8 cellular contexts compared by ENCODE assay signal in genomic region chr1:88683848-88684481, GRCh38. TPM values are rescaled to one million over a fixed set of nuclear protein-coding genes. Genes with fewer than 3 reads are reported as not detected.
DNase-seq lines count a peak whose midpoint lies in the region; ATAC-seq, FAIRE-seq and TF ChIP-seq lines count a peak whose summit lies in the region.

TSS of gene PKN2 (plus strand) at chr1:88684273. CDS start at chr1:88684581, 308 bp downstream.

- no peaks in the 10 kb centered on the region for H3K27me3 Mint-ChIP-seq in activated naive CD8-positive, alpha-beta T cell treated with anti-CD3 and anti-CD28 coated beads, Interleukin-2, amount 50 U/mL, for 24 hours

- DNase-seq in NCI-H1417 treated with DMSO at 0.1 percent for 48 hours (lab: John Stamatoyannopoulos, UW) (peak; percentile 91), SW480 (ENCODE audit: low spot score) (peak; percentile 96), Right ventricle myocardium inferior (ENCODE audit: missing footprints) (peak; percentile 99), pancreas (peak; percentile 98), tibial artery (peak; percentile 97 to 99)
- DNase-seq in activated naive CD8-positive, alpha-beta T cell treated with anti-CD3 and anti-CD28 coated beads, Interleukin-2, amount 50 U/mL, for 24 hours, result peak; percentile 97

- peak; percentile 92 for ATAC-seq in HG02798 (IDR thresholded peaks at IDR 0.05; ENCODE audit: poor library complexity, unreplicated experiment)
- ATAC-seq in activated naive CD8-positive, alpha-beta T cell treated with anti-CD3 and anti-CD28 coated beads, Interleukin-2, amount 50 U/mL, for 24 hours, result peak; percentile 95
- ATAC-seq in Right ventricle myocardium inferior, result peak; percentile 100
- ATAC-seq in pancreas, result peak; percentile 93 to 98 (median 94)

- TF ChIP-seq CTCF in GM12875 (IDR thresholded peaks at IDR 0.05; ENCODE audit: borderline replicate concordance, insufficient read depth, low read depth, low read length) (no peak), pancreas (IDR thresholded peaks at IDR 0.05) (peak in 1 of 4 donors; percentile 8), tibial artery (IDR thresholded peaks at IDR 0.05) (peak; percentile 30 to 35)

- H3K4me3 ChIP-seq in GM12875 (ENCODE audit: low read depth, low read length) (peak within 1 kb of the TSS; percentile 84), pancreas (peak within 1 kb of the TSS; percentile 79 to 96 (median 92)), tibial artery (peak within 1 kb of the TSS; percentile 85 to 97)

- intact Hi-C loops in Right ventricle myocardium inferior (cut with DNase I) (loop anchor here (10.0 kb wide), 1 partner anchor 201 kb away; no protein-coding TSS in a partner anchor), pancreas (cut with DNase I) (no loop called here), tibial artery (cut with DNase I; ENCODE audit: low total_unique reads) (no loop called here)

- H3K4me1 ChIP-seq in pancreas, result peaks cover 0 to 21% (median 19%) of the 10 kb centered on the region in 3 donors
- peaks cover 0 to 32% (median 8%) of the 10 kb centered on the region in 4 donors for H3K4me1 ChIP-seq in tibial artery

- FAIRE-seq in pancreas (lab: Jason Lieb, UNC), result peak; percentile 97

- no peaks in the 10 kb centered on the region for H3K27me3 ChIP-seq in pancreas
- H3K27me3 ChIP-seq in tibial artery, result no peaks in the 10 kb centered on the region

- WGBS in pancreas, 2 donors, result 0% methylated on average over 58 of the region's 58 CpGs

- peak within 1 kb of the TSS; percentile 88 for H3K27ac Mint-ChIP-seq in activated naive CD8-positive, alpha-beta T cell treated with anti-CD3 and anti-CD28 coated beads, Interleukin-2, amount 50 U/mL, for 24 hours

- no peaks in the 10 kb centered on the region for H3K9me3 Mint-ChIP-seq in activated naive CD8-positive, alpha-beta T cell treated with anti-CD3 and anti-CD28 coated beads, Interleukin-2, amount 50 U/mL, for 24 hours

- peaks cover 37% of the 10 kb centered on the region for H3K4me1 Mint-ChIP-seq in activated naive CD8-positive, alpha-beta T cell treated with anti-CD3 and anti-CD28 coated beads, Interleukin-2, amount 50 U/mL, for 24 hours

- peak within 1 kb of the TSS; percentile 89 for H3K4me3 Mint-ChIP-seq in activated naive CD8-positive, alpha-beta T cell treated with anti-CD3 and anti-CD28 coated beads, Interleukin-2, amount 50 U/mL, for 24 hours

- H3K9me3 ChIP-seq in pancreas (no peaks in the 10 kb centered on the region), tibial artery (no peaks in the 10 kb centered on the region)

- H3K36me3 ChIP-seq in pancreas (no peaks in the 10 kb centered on the region), tibial artery (no peaks in the 10 kb centered on the region)

- H3K36me3 Mint-ChIP-seq in activated naive CD8-positive, alpha-beta T cell treated with anti-CD3 and anti-CD28 coated beads, Interleukin-2, amount 50 U/mL, for 24 hours (ENCODE audit: low read depth), result peaks cover 5% of the 10 kb centered on the region

- H3K27ac ChIP-seq in pancreas (peak within 1 kb of the TSS; percentile 86 to 93 (median 92)), tibial artery (peak within 1 kb of the TSS; percentile 91 to 98)

RNA-seq across cellular contexts. Expression of gene PKN2, which starts in this region (rescaled TPM):
- total RNA-seq in Right ventricle myocardium inferior, result 29.7 TPM
- 10 to 100 TPM; 14.2 to 28.8 (median 17.6) TPM for total RNA-seq in pancreas
- polyA plus RNA-seq in pancreas, result 10 to 100 TPM in 1 of 2 donors, 1 to 10 TPM in 1; 6.5 to 15.1 TPM

Comparison
In these comparisons a context has a peak if more than half of its experiments do, and no peak if none do; other contexts are left out.
1. Peak in every context shown above with its lines: DNase-seq, ATAC-seq, H3K4me3 ChIP-seq and H3K27ac ChIP-seq.